ENCODE assay signal across 31 cellular contexts in genomic region chr1:63051356-63051755, GRCh38.
"Had no signal": no experiment of that assay in that cellular context is flagged by ENCODE, and none has a peak within 500 bp of the region (broad histone marks: within the 10 kb centered on the region; RNA-seq: fewer than 3 reads in every experiment).

No MANE protein-coding gene starts in this region.

- H3K9ac ChIP-seq: parathyroid adenoma had no signal

- H3K27me3 ChIP-seq: ovary, right atrium auricular region, testis, tibial nerve, upper lobe of left lung, vagina had no signal

- H3K27ac ChIP-seq: ovary, parathyroid adenoma, psoas muscle, right atrium auricular region, skin epidermis, spleen, suprapubic skin, testis, tibial nerve, upper lobe of left lung, vagina had no signal

- H2AFZ ChIP-seq: parathyroid adenoma had no signal

- H3K4me2 ChIP-seq: smooth muscle cell had no signal

- H3K4me1 ChIP-seq: parathyroid adenoma, psoas muscle, right atrium auricular region, spleen, suprapubic skin, testis, tibial nerve, upper lobe of left lung, vagina had no signal

- H3K9me3 ChIP-seq: ovary, psoas muscle, right atrium auricular region, spleen, suprapubic skin, testis, tibial nerve, upper lobe of left lung, vagina had no signal

- ATAC-seq: naive thymus-derived CD8-positive, alpha-beta T cell; natural killer cell treated with Interleukin-12 subunit alpha and Interleukin-12 subunit beta and Interleukin-15 and Interleukin-18, amount 100 ng/mL, for 72 hours; psoas muscle; sciatic nerve; stimulated activated memory B cell treated with anti-CD40 and anti-IgM and Interleukin-4, amounts not matched to agents 10 μg/mL and 1 μg/mL and 100 μg/mL, for 72 hours; stimulated activated naive CD8-positive, alpha-beta T cell treated with anti-CD3 and anti-CD28 coated beads, Interleukin-15, amount 100 ng/mL, for 72 hours; stimulated activated naive CD8-positive, alpha-beta T cell treated with anti-CD3 and anti-CD28 coated beads, Interleukin-15, Interleukin-2, amounts not matched to agents 100 U/mL and 50 U/mL, for 24 hours had no signal

- H3K4me3 ChIP-seq: ovary, psoas muscle, right atrium auricular region, skin epidermis, smooth muscle cell, spleen, suprapubic skin, testis, tibial nerve, upper lobe of left lung, vagina had no signal

- H3K36me3 ChIP-seq: ovary, right atrium auricular region, spleen, suprapubic skin, tibial nerve, upper lobe of left lung, vagina had no signal

- DNase-seq: naive B cell; naive thymus-derived CD8-positive, alpha-beta T cell; nephron progenitor cell; occipital lobe; ovary; posterior cingulate gyrus; psoas muscle; retina; spleen; stimulated activated CD4-positive, alpha-beta T cell treated with anti-CD3 and anti-CD28 coated beads, Interleukin-12 subunit alpha, Interleukin-12 subunit beta, amount 100 ng/mL, for 4 hours; stimulated activated CD4-positive, alpha-beta T cell treated with anti-CD3 and anti-CD28 coated beads, Interleukin-1b, Interleukin-23, amount 100 ng/mL, for 48 hours; stimulated activated CD4-positive, alpha-beta T cell treated with anti-CD3 and anti-CD28 coated beads, Interleukin-4, amount 100 ng/mL, for 1 hour; stimulated activated CD4-positive, alpha-beta T cell treated with anti-CD3 and anti-CD28 coated beads, Interleukin-4, amount 100 ng/mL, for 4 hours; stimulated activated CD8-positive, alpha-beta memory T cell treated with anti-CD3 and anti-CD28 coated beads, Interleukin-4, amount 100 ng/mL, for 48 hours; stimulated activated naive CD4-positive, alpha-beta T cell; stimulated activated naive CD8-positive, alpha-beta T cell treated with anti-CD3 and anti-CD28 coated beads, Interleukin-15, amount 100 ng/mL, for 72 hours; stimulated activated naive CD8-positive, alpha-beta T cell treated with anti-CD3 and anti-CD28 coated beads, Interleukin-15, Interleukin-2, amounts not matched to agents 100 U/mL and 50 U/mL, for 24 hours; substantia nigra; testis; trophoblast cell; upper lobe of left lung had no signal
